In the genomic region with DNA sequence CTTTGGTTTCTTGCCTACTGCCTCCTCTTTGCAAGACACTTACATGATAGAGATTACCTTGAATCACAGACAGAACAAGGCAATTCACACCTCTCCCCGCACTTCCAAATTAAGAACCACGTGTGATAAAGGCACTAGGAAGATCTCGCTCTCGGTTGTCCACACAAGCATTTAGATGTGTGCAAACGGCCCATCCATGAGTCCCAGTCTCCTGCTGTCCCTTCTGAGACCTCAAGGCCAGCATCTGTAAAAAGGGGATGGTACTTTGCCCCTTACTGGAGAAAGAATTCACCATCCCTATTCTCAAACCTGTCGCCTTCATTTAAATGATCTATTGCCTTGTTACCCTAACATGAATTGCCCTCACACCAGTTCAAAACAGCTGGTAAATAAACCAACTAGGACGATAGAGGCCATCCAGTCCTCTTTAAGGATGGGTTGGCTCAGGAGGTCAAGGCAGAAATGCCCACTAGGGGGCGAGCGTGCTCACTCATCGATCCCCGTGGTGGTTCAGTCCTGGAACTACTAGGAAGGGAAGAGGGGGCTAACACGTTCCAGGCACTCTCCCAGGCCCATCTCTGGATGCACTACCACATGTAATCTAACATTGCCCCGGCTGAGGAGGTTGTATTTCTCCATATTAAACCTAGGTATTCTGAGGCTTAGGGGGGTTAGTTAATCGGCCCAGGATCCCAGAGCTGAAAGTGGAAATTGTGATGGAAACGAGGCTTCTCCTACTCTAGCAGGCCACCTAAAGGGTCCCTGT, we compare ENCODE assay signal across 8 cellular contexts.
DNase-seq lines count a peak whose midpoint lies in the region; ATAC-seq and TF ChIP-seq lines count a peak whose summit lies in the region.

No MANE protein-coding gene starts in this region.

- no peaks in the 10 kb centered on the region for H3K9me3 Mint-ChIP-seq in CD8-positive, alpha-beta T cell
- H3K9me3 Mint-ChIP-seq in activated T-helper 2 cell treated with anti-CD3 and anti-CD28 coated beads, Interferon-gamma antibody, Interleukin-2, Interleukin-4, amounts not matched to agents 10 μg/mL and 5 μg/mL and 100 μg/mL, durations not matched to agents 14 hours and 24 hours and 36 hours: no peaks in the 10 kb centered on the region
- no peaks in the 10 kb centered on the region for H3K9me3 Mint-ChIP-seq in glutamatergic neuron (ENCODE audit: unreplicated experiment)

- H3K36me3 Mint-ChIP-seq in CD8-positive, alpha-beta T cell: no peaks in the 10 kb centered on the region
- H3K36me3 Mint-ChIP-seq in activated T-helper 2 cell treated with anti-CD3 and anti-CD28 coated beads, Interferon-gamma antibody, Interleukin-2, Interleukin-4, amounts not matched to agents 10 μg/mL and 5 μg/mL and 100 μg/mL, durations not matched to agents 14 hours and 24 hours and 36 hours (ENCODE audit: low read depth): no peaks in the 10 kb centered on the region
- no peaks in the 10 kb centered on the region for H3K36me3 Mint-ChIP-seq in glutamatergic neuron (ENCODE audit: unreplicated experiment)

- H3K4me3 ChIP-seq in CD8-positive, alpha-beta T cell (ENCODE audit: low read depth, low read length): no peak overlapping the region

- no peaks in the 10 kb centered on the region for H3K9me3 ChIP-seq in CD8-positive, alpha-beta T cell (ENCODE audit: low read length)

- H3K4me3 Mint-ChIP-seq in CD8-positive, alpha-beta T cell: no peak overlapping the region
- no peak overlapping the region for H3K4me3 Mint-ChIP-seq in activated T-helper 2 cell treated with anti-CD3 and anti-CD28 coated beads, Interferon-gamma antibody, Interleukin-2, Interleukin-4, amounts not matched to agents 10 μg/mL and 5 μg/mL and 100 μg/mL, durations not matched to agents 14 hours and 24 hours and 36 hours (ENCODE audit: low read depth)
- H3K4me3 Mint-ChIP-seq in glutamatergic neuron (ENCODE audit: unreplicated experiment): no peak overlapping the region

- CTCF ChIA-PET in CD8-positive, alpha-beta T cell (lab: Charles Lee): interaction anchor here (0.6 to 2.2 kb wide), 3 partner anchors 9 to 48 kb away, joined by 3 to 8 read pairs (median 7); no protein-coding TSS in a partner anchor

- H3K27ac ChIP-seq in CD8-positive, alpha-beta T cell (ENCODE audit: low read depth, low read length): no peak overlapping the region

- H3K4me1 Mint-ChIP-seq in CD8-positive, alpha-beta T cell (ENCODE audit: low read depth): peaks cover 3% of the 10 kb centered on the region
- no peaks in the 10 kb centered on the region for H3K4me1 Mint-ChIP-seq in activated T-helper 2 cell treated with anti-CD3 and anti-CD28 coated beads, Interferon-gamma antibody, Interleukin-2, Interleukin-4, amounts not matched to agents 10 μg/mL and 5 μg/mL and 100 μg/mL, durations not matched to agents 14 hours and 24 hours and 36 hours (ENCODE audit: low read depth)
- no peaks in the 10 kb centered on the region for H3K4me1 Mint-ChIP-seq in glutamatergic neuron (ENCODE audit: low read depth, unreplicated experiment)

- peak; percentile 48 for TF ChIP-seq CTCF in CD8-positive, alpha-beta T cell (IDR thresholded peaks at IDR 0.05)
- TF ChIP-seq CTCF in glutamatergic neuron (IDR thresholded peaks at IDR 0.05; ENCODE audit: partially characterized antibody, unreplicated experiment): peak; percentile 89

- H3K36me3 ChIP-seq in CD8-positive, alpha-beta T cell (ENCODE audit: insufficient read depth, low read length): no peaks in the 10 kb centered on the region

- intact Hi-C loops in CD8-positive, alpha-beta T cell (cut with DNase I, micrococcal nuclease): no loop called here
- intact Hi-C loops in activated T-helper 2 cell treated with anti-CD3 and anti-CD28 coated beads, Interferon-gamma antibody, Interleukin-2, Interleukin-4, amounts not matched to agents 10 μg/mL and 5 μg/mL and 100 μg/mL, durations not matched to agents 14 hours and 24 hours and 36 hours (cut with micrococcal nuclease): loop anchor here (1.0 kb wide), 1 partner anchor 199 kb away; no protein-coding TSS in a partner anchor
- intact Hi-C loops in posterior vena cava (cut with DNase I): no loop called here

- DNase-seq in CD8-positive, alpha-beta T cell: peak; percentile 19 to 59 (median 38)
- DNase-seq in OCI-M2 (lab: John Stamatoyannopoulos, UW; ENCODE audit: unreplicated experiment) (peak; percentile 31), glutamatergic neuron (peak; percentile 92), posterior vena cava (ENCODE audit: low spot score) (peak; percentile 90), DMS153 (lab: John Stamatoyannopoulos, UW) (no peak)
- peak; percentile 41 for DNase-seq in activated T-helper 2 cell treated with anti-CD3 and anti-CD28 coated beads, Interferon-gamma antibody, Interleukin-2, Interleukin-4, amounts not matched to agents 10 μg/mL and 5 μg/mL and 100 μg/mL, durations not matched to agents 14 hours and 24 hours and 36 hours (ENCODE audit: low spot score)

- POLR2A ChIA-PET in CD8-positive, alpha-beta T cell (lab: Charles Lee): no interaction called here

- H3K27me3 Mint-ChIP-seq in CD8-positive, alpha-beta T cell (ENCODE audit: low read depth): peaks cover 27% of the 10 kb centered on the region
- H3K27me3 Mint-ChIP-seq in activated T-helper 2 cell treated with anti-CD3 and anti-CD28 coated beads, Interferon-gamma antibody, Interleukin-2, Interleukin-4, amounts not matched to agents 10 μg/mL and 5 μg/mL and 100 μg/mL, durations not matched to agents 14 hours and 24 hours and 36 hours (ENCODE audit: low read depth): peaks cover 12% of the 10 kb centered on the region
- H3K27me3 Mint-ChIP-seq in glutamatergic neuron (ENCODE audit: unreplicated experiment): peaks cover 3% of the 10 kb centered on the region

- no peaks in the 10 kb centered on the region for H3K27me3 ChIP-seq in CD8-positive, alpha-beta T cell (ENCODE audit: insufficient read depth, low read length)

- no peak overlapping the region for H3K27ac Mint-ChIP-seq in CD8-positive, alpha-beta T cell
- no peak overlapping the region for H3K27ac Mint-ChIP-seq in activated T-helper 2 cell treated with anti-CD3 and anti-CD28 coated beads, Interferon-gamma antibody, Interleukin-2, Interleukin-4, amounts not matched to agents 10 μg/mL and 5 μg/mL and 100 μg/mL, durations not matched to agents 14 hours and 24 hours and 36 hours
- H3K27ac Mint-ChIP-seq in glutamatergic neuron (ENCODE audit: unreplicated experiment): peak overlapping the region; percentile 10

- no peaks in the 10 kb centered on the region for H3K4me1 ChIP-seq in CD8-positive, alpha-beta T cell (ENCODE audit: insufficient read depth, low read length)

- ATAC-seq in CD8-positive, alpha-beta T cell: no peak
- ATAC-seq in GM19328 (IDR thresholded peaks at IDR 0.05; ENCODE audit: unreplicated experiment) (peak; percentile 57), HG03460 (IDR thresholded peaks at IDR 0.05; ENCODE audit: unreplicated experiment) (peak; percentile 91)
